ENCODE assay signal across 35 cellular contexts in genomic region chr9:124003636-124004349, GRCh38. TPM values are rescaled to one million over a fixed set of nuclear protein-coding genes. Genes with fewer than 3 reads are reported as not detected.
"Had no signal": no experiment of that assay in that cellular context is flagged by ENCODE, and none has a peak within 500 bp of the region (broad histone marks: within the 10 kb centered on the region; RNA-seq: fewer than 3 reads in every experiment).

No MANE protein-coding gene starts in this region.

- H3K4me2 ChIP-seq: smooth muscle cell had no signal

- H3K27ac ChIP-seq: adrenal gland, brain microvascular endothelial cell, coronary artery, parathyroid adenoma, psoas muscle, tibial nerve, WERI-Rb-1 had no signal

- H3K36me3 ChIP-seq: adrenal gland, brain microvascular endothelial cell, tibial nerve, WERI-Rb-1 had no signal

- H3K4me3 ChIP-seq: adrenal gland, coronary artery, psoas muscle, smooth muscle cell, tibial nerve had no signal

- H3K9ac ChIP-seq: parathyroid adenoma had no signal

- H3K9me3 ChIP-seq: adrenal gland, psoas muscle, tibial nerve had no signal

- FAIRE-seq: keratinocyte, TTC549 had no signal

- ATAC-seq: left cardiac atrium; naive thymus-derived CD4-positive, alpha-beta T cell; psoas muscle had no signal

- DNase-seq: activated CD4-positive, alpha-beta memory T cell treated with anti-CD3 and anti-CD28 coated beads for 36 hours; activated CD4-positive, alpha-beta T cell treated with anti-CD3 and anti-CD28 coated beads, Interleukin-2, amount 10 ng/mL, durations not matched to agents 24 days and 14 days; activated CD4-positive, CD25-positive, alpha-beta regulatory T cell treated with anti-CD3 and anti-CD28 coated beads, Interleukin-2, amount 50 U/mL, for 72 hours; activated CD8-positive, alpha-beta memory T cell treated with anti-CD3 and anti-CD28 coated beads, Interleukin-2, amount 50 U/mL, for 4 hours; activated effector memory CD4-positive, alpha-beta T cell treated with anti-CD3 and anti-CD28 coated beads, Interleukin-2, amount 50 U/mL, for 16 hours; activated naive CD4-positive, alpha-beta T cell treated with anti-CD3 and anti-CD28 coated beads for 36 hours; activated naive CD8-positive, alpha-beta T cell treated with anti-CD3 and anti-CD28 coated beads for 36 hours; activated T-cell treated with anti-CD3 and anti-CD28 coated beads, Interleukin-2, amount 50 U/mL, for 1 hour; adrenal gland; aorta; brain microvascular endothelial cell; dorsolateral prefrontal cortex; effector memory CD4-positive, alpha-beta T cell; erythroblast; head of caudate nucleus; hippocampal formation; left cardiac atrium; midbrain; naive thymus-derived CD4-positive, alpha-beta T cell; occipital lobe; psoas muscle; stimulated activated CD4-positive, alpha-beta T cell treated with anti-CD3 and anti-CD28 coated beads, Interleukin-2, amount 100 ng/mL, for 24 hours; stimulated activated naive CD4-positive, alpha-beta T cell; WERI-Rb-1 had no signal

- H3K79me2 ChIP-seq: parathyroid adenoma had no signal

- H3K4me1 ChIP-seq: parathyroid adenoma had no signal

RNA-seq across cellular contexts. Expression of gene LHX2, which starts 7.8 kb away (rescaled TPM):
- total RNA-seq: activated CD4-positive, alpha-beta memory T cell treated with anti-CD3 and anti-CD28 coated beads for 36 hours; activated CD4-positive, alpha-beta T cell treated with anti-CD3 and anti-CD28 coated beads, Interleukin-2, amount 10 ng/mL, durations not matched to agents 24 days and 14 days; activated CD8-positive, alpha-beta memory T cell treated with anti-CD3 and anti-CD28 coated beads for 36 hours; activated naive CD4-positive, alpha-beta T cell treated with anti-CD3 and anti-CD28 coated beads for 36 hours; activated naive CD8-positive, alpha-beta T cell treated with anti-CD3 and anti-CD28 coated beads for 36 hours; activated T-helper 1 cell treated with anti-CD3 and anti-CD28 coated beads, Interleukin-12 subunit alpha, Interleukin-12 subunit beta, Interleukin-2, Interleukin-4 antibody, amounts not matched to agents 30 ng/mL and 10 ng/mL and 1 ng/mL, durations not matched to agents 14 hours and 24 hours and 36 hours; fibroblast of lung; fibroblast of villous mesenchyme; naive thymus-derived CD4-positive, alpha-beta T cell; psoas muscle; smooth muscle cell; tibial nerve; ureter had no signal
- polyA plus RNA-seq: fibroblast of lung; naive thymus-derived CD4-positive, alpha-beta T cell; psoas muscle; smooth muscle cell had no signal
